ENCODE assay signal across 22 cellular contexts in the genomic region with DNA sequence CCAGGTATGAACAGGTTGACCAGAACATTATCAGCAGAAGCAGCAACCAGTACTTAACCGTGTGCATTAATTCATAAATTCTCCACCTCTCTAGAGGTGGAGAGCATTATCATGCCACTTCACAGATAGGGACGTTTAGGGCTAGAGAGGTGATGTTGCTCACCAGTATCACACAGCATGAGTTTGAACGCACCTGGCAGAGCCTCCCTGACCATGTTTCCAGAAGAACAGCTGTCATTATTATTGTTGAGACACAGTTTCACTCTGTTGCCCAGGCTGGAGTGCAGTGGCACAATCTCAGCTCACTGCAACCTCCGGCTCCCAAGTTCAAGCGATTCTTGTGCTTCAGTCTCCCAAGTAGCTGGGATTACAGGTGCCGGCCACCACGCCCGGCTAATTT. TPM values are rescaled to one million over a fixed set of nuclear protein-coding genes. Genes with fewer than 3 reads are reported as not detected.
DNase-seq lines count a peak whose midpoint lies in the region; ATAC-seq, FAIRE-seq and TF ChIP-seq lines count a peak whose summit lies in the region.
"Had no signal": no experiment of that assay in that cellular context is flagged by ENCODE, and none has a peak within 500 bp of the region (broad histone marks: within the 10 kb centered on the region; RNA-seq: fewer than 3 reads in every experiment).

No MANE protein-coding gene starts in this region.

- no peak for FAIRE-seq in pancreas (lab: Jason Lieb, UNC)
- FAIRE-seq: frontal cortex had no signal

- TF ChIP-seq POLR2A in heart left ventricle (IDR thresholded peaks at IDR 0.05), result no peak
- no peak for TF ChIP-seq POLR2A in prostate gland (IDR thresholded peaks at IDR 0.05)
- no peak for TF ChIP-seq POLR2A in uterus (IDR thresholded peaks at IDR 0.05)

- ATAC-seq in heart left ventricle (no peak), left cardiac atrium (no peak), GM21447 (IDR thresholded peaks at IDR 0.05; ENCODE audit: unreplicated experiment) (no peak), pancreas (no peak)
- ATAC-seq: activated T-cell treated with anti-CD3 and anti-CD28 coated beads, Interleukin-2, amount 50 U/mL, for 72 hours; stimulated activated naive CD8-positive, alpha-beta T cell treated with anti-CD3 and anti-CD28 coated beads, Interleukin-15, amount 100 ng/mL, for 72 hours had no signal

- H3K9me3 ChIP-seq in heart left ventricle (no peaks in the 10 kb centered on the region), esophagus (ENCODE audit: control insufficient read depth in 2 of 2, insufficient read depth in 1 of 2, low read depth in 1 of 2, low read length in 1 of 2) (no peaks in the 10 kb centered on the region), prostate gland (no peaks in the 10 kb centered on the region), uterus (no peaks in the 10 kb centered on the region), pancreas (no peaks in the 10 kb centered on the region)
- H3K9me3 ChIP-seq: ovary had no signal

- H3K27ac ChIP-seq in heart left ventricle (peak overlapping the region; percentile 32 to 97 (median 81)), esophagus (ENCODE audit: low read depth in 2 of 2, low read length in 1 of 2) (peak overlapping the region; percentile 39 to 73), prostate gland (peak overlapping the region; percentile 5 to 39), uterus (peak overlapping the region; percentile 98 to 99), pancreas (no peak overlapping the region)
- H3K27ac ChIP-seq: KMS-11 had no signal

- DNase-seq in heart left ventricle, result no peak
- no peak for DNase-seq in left cardiac atrium
- DNase-seq in prostate gland (ENCODE audit: low spot score), result no peak
- DNase-seq in uterus, result no peak
- no peak for DNase-seq in NCI-H1930 (lab: John Stamatoyannopoulos, UW)
- no peak for DNase-seq in pancreas
- DNase-seq: activated CD4-positive, alpha-beta memory T cell treated with anti-CD3 and anti-CD28 coated beads for 36 hours; activated T-cell treated with anti-CD3 and anti-CD28 coated beads, Interleukin-2, amount 50 U/mL, for 72 hours; CD4-positive, alpha-beta T cell; central memory CD4-positive, alpha-beta T cell; DMS79 treated with DMSO at 0.1 percent for 48 hours; GOT3; NCI-H1417 treated with DMSO at 0.1 percent for 48 hours; NCI-H345; ovary; stimulated activated naive CD8-positive, alpha-beta T cell treated with anti-CD3 and anti-CD28 coated beads, Interleukin-15, amount 100 ng/mL, for 72 hours had no signal

- peaks cover 13 to 86% (median 61%) of the 10 kb centered on the region in 12 donors for H3K4me1 ChIP-seq in heart left ventricle
- H3K4me1 ChIP-seq in esophagus (ENCODE audit: control insufficient read depth in 2 of 2, insufficient read depth in 2 of 2, low read length in 1 of 2), result peaks cover 0 to 10% of the 10 kb centered on the region in 2 donors
- H3K4me1 ChIP-seq in prostate gland (replicated peaks), result no peaks in the 10 kb centered on the region
- H3K4me1 ChIP-seq in uterus, result peaks cover 19 to 22% of the 10 kb centered on the region in 2 donors
- peaks cover 0 to 16% (median 0%) of the 10 kb centered on the region in 3 donors for H3K4me1 ChIP-seq in pancreas

- TF ChIP-seq CTCF in heart left ventricle (IDR thresholded peaks at IDR 0.05), result no peak
- TF ChIP-seq CTCF in prostate gland (IDR thresholded peaks at IDR 0.05), result no peak
- TF ChIP-seq CTCF in uterus (IDR thresholded peaks at IDR 0.05), result no peak
- no peak for TF ChIP-seq CTCF in pancreas (IDR thresholded peaks at IDR 0.05)

- peaks cover 0 to 88% (median 58%) of the 10 kb centered on the region in 9 donors for H3K36me3 ChIP-seq in heart left ventricle
- peaks cover 0 to 19% of the 10 kb centered on the region in 2 donors for H3K36me3 ChIP-seq in esophagus (ENCODE audit: control insufficient read depth in 2 of 2, insufficient read depth in 2 of 2, low read length in 1 of 2)
- peaks cover 0 to 11% of the 10 kb centered on the region in 2 donors for H3K36me3 ChIP-seq in prostate gland
- no peaks in the 10 kb centered on the region for H3K36me3 ChIP-seq in uterus
- peaks cover 0 to 18% (median 10%) of the 10 kb centered on the region in 3 donors for H3K36me3 ChIP-seq in pancreas
- H3K36me3 ChIP-seq: ovary had no signal

- intact Hi-C loops in heart left ventricle (cut with DNase I) (loop anchor here in 2 of 10 donors (5.0 kb wide), 2 partner anchors 33 to 43 kb away; a partner anchor contains a TSS), left cardiac atrium (cut with DNase I) (no loop called here), prostate gland (cut with DNase I) (no loop called here), uterus (cut with DNase I; ENCODE audit: low total_unique reads) (no loop called here), pancreas (cut with DNase I) (no loop called here)

- H3K4me3 ChIP-seq in heart left ventricle (peak overlapping the region in 1 of 12 donors; percentile 3), esophagus (ENCODE audit: low read depth in 1 of 2, low read length in 2 of 2) (no peak overlapping the region), prostate gland (no peak overlapping the region), uterus (peak overlapping the region; percentile 1 to 4), pancreas (no peak overlapping the region)
- H3K4me3 ChIP-seq: ovary, SK-N-MC had no signal

- H3K27me3 ChIP-seq in heart left ventricle, result no peaks in the 10 kb centered on the region
- no peaks in the 10 kb centered on the region for H3K27me3 ChIP-seq in esophagus (ENCODE audit: control insufficient read depth in 1 of 2, insufficient read depth in 2 of 2, low read length in 2 of 2)
- H3K27me3 ChIP-seq in prostate gland (replicated peaks; ENCODE audit: insufficient read depth), result no peaks in the 10 kb centered on the region
- no peaks in the 10 kb centered on the region for H3K27me3 ChIP-seq in uterus
- H3K27me3 ChIP-seq in pancreas, result no peaks in the 10 kb centered on the region
- H3K27me3 ChIP-seq: ovary had no signal

- WGBS in heart left ventricle, 4 donors, result 70 to 79% (median 74%) methylated on average over 8 of the region's 8 CpGs
- WGBS in esophagus, 2 donors, result 73 to 86% methylated on average over 8 of the region's 8 CpGs
- WGBS in prostate gland, result 72% methylated on average over 8 of the region's 8 CpGs
- WGBS in pancreas, 2 donors, result 82 to 83% methylated on average over 8 of the region's 8 CpGs

RNA-seq across cellular contexts. Expression of a gene that starts 6.8 kb away (rescaled TPM):
- total RNA-seq in heart left ventricle, result 1,000 to 10,000 TPM in 1 of 9 donors, 100 to 1,000 TPM in 8; 232 to 1,831 (median 296) TPM
- 100 to 1,000 TPM; 275 to 281 TPM for polyA plus RNA-seq in heart left ventricle
- 100 to 1,000 TPM; 238 to 255 TPM for total RNA-seq in left cardiac atrium
- 10 to 100 TPM; 33.1 to 53.9 TPM for polyA plus RNA-seq in esophagus
- total RNA-seq in prostate gland, result 100 to 1,000 TPM; 150 to 370 TPM
- total RNA-seq in uterus, result 100 to 1,000 TPM; 326 to 762 (median 535) TPM
- total RNA-seq in pancreas, result 10 to 100 TPM; 19.0 to 44.6 (median 25.5) TPM
- 10 to 100 TPM; 34.7 to 48.7 TPM for polyA plus RNA-seq in pancreas
- total RNA-seq: CD4-positive, alpha-beta T cell had no signal

RNA-seq across cellular contexts. Expression of a gene that starts 34.9 kb away (rescaled TPM):
- total RNA-seq in heart left ventricle (10 to 100 TPM in 1 of 9 donors, 1 to 10 TPM in 8; 1.7 to 10.7 (median 5.2) TPM), left cardiac atrium (1 to 10 TPM; 3.4 to 3.9 TPM), prostate gland (1 to 10 TPM in 1 of 2 donors, under 1 TPM in 1; 0.73 to 5.0 TPM), uterus (10 to 100 TPM in 1 of 4 donors, 1 to 10 TPM in 3; 1.8 to 21.8 (median 2.6) TPM), pancreas (1 to 10 TPM in 1 of 6 donors, under 1 TPM in 5; 0.20 to 1.4 (median 0.55) TPM)
- polyA plus RNA-seq in heart left ventricle (1 to 10 TPM; 1.4 to 3.0 TPM), esophagus (10 to 100 TPM in 1 of 2 donors, 1 to 10 TPM in 1; 3.7 to 11.4 TPM), pancreas (under 1 TPM; 0.47 to 0.72 TPM)

RNA-seq across cellular contexts. Expression of a gene that starts 48.9 kb away (rescaled TPM):
- total RNA-seq in heart left ventricle (1 to 10 TPM in 1 of 9 donors, not detected in 8; 6.3 TPM), left cardiac atrium (10 to 100 TPM in 1 of 2 donors, 1 to 10 TPM in 1; 4.0 to 20.3 TPM), prostate gland (not detected), uterus (1 to 10 TPM in 1 of 4 donors, not detected in 3; 3.0 TPM), pancreas (1 to 10 TPM in 2 of 6 donors, not detected in 4; 1.3 to 1.4 TPM)
- polyA plus RNA-seq in heart left ventricle (10 to 100 TPM in 1 of 2 donors, under 1 TPM in 1; 0.61 to 10.2 TPM), esophagus (under 1 TPM in 1 of 2 donors, not detected in 1; 0.15 TPM), pancreas (1 to 10 TPM in 1 of 2 donors, under 1 TPM in 1; 0.38 to 2.2 TPM)
- total RNA-seq: A172; activated CD4-positive, alpha-beta memory T cell treated with anti-CD3 and anti-CD28 coated beads for 36 hours; activated T-cell treated with anti-CD3 and anti-CD28 coated beads, Interleukin-2, amount 50 U/mL, for 72 hours; CD4-positive, alpha-beta T cell; frontal cortex had no signal

Comparison
In these comparisons a context has a peak if more than half of its experiments do, and no peak if none do; other contexts are left out.
1. H3K27ac ChIP-seq: peak in heart left ventricle (12 of 12), esophagus (2 of 2), prostate gland (2 of 2) and uterus (2 of 2); none in pancreas (0 of 4).
2. H3K4me3 ChIP-seq: peak in uterus (2 of 2); none in esophagus (0 of 2), prostate gland (0 of 2) and pancreas (0 of 4).